Comparison of ENCODE assay signal across 19 cellular contexts in the genomic region with DNA sequence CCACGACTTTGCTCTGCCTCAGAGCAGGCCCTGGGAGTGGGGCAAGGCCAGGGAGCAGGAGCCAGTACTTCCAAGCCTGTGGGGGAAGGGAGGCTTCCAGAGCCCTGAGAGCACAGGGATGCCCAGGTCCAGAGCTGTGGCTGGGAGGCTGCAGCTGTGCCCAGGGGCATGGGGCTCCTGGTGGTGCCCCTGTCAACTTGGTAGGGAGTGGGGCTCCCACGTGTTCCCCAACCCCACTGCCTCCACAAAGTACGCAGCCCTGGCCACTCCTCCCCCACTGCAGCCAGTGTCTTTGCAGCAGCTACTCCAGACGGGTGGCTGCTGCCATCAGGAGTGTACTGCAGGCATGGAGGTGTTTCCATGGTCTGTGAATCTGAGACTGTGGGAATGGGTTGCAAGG.
DNase-seq lines count a peak whose midpoint lies in the region; ATAC-seq, FAIRE-seq and TF ChIP-seq lines count a peak whose summit lies in the region.
"Had no signal": no experiment of that assay in that cellular context is flagged by ENCODE, and none has a peak within 500 bp of the region (broad histone marks: within the 10 kb centered on the region; RNA-seq: fewer than 3 reads in every experiment).

No MANE protein-coding gene starts in this region.

- no peak overlapping the region for H3K4me3 Mint-ChIP-seq in stimulated activated naive CD8-positive, alpha-beta T cell treated with anti-CD3 and anti-CD28 coated beads, Interleukin-15, amount 100 ng/mL, for 72 hours
- H3K4me3 Mint-ChIP-seq in stimulated activated effector memory CD8-positive, alpha-beta T cell treated with anti-CD3 and anti-CD28 coated beads, Interleukin-12 subunit alpha, Interleukin-12 subunit beta, amount 100 ng/mL, for 72 hours = no peak overlapping the region
- H3K4me3 Mint-ChIP-seq: CD14-positive monocyte; CD4-positive, alpha-beta memory T cell had no signal

- no peaks in the 10 kb centered on the region for H3K36me3 ChIP-seq in mucosa of descending colon (ENCODE audit: low read depth)
- H3K36me3 ChIP-seq: BLaER1, HAP-1 had no signal

- DNase-seq in stimulated activated naive CD8-positive, alpha-beta T cell treated with anti-CD3 and anti-CD28 coated beads, Interleukin-15, amount 100 ng/mL, for 72 hours = no peak
- no peak for DNase-seq in stimulated activated naive CD8-positive, alpha-beta T cell treated with anti-CD3 and anti-CD28 coated beads, Interleukin-15, Interleukin-2, amounts not matched to agents 100 U/mL and 50 U/mL, for 24 hours
- DNase-seq in mucosa of descending colon = no peak
- no peak for DNase-seq in stimulated activated effector memory CD8-positive, alpha-beta T cell treated with anti-CD3 and anti-CD28 coated beads, Interleukin-12 subunit alpha, Interleukin-12 subunit beta, amount 100 ng/mL, for 72 hours (ENCODE audit: low spot score in 2 of 2)
- no peak for DNase-seq in D721Med (ENCODE audit: insufficient read length, low spot score)
- DNase-seq in activated CD8-positive, alpha-beta memory T cell treated with anti-CD3 and anti-CD28 coated beads for 24 hours = no peak
- DNase-seq: 8988T; CD4-positive, alpha-beta memory T cell; DMS79 treated with DMSO at 0.1 percent for 48 hours; EL; IMR-90 had no signal

- no peak overlapping the region for H3K4me3 ChIP-seq in mucosa of descending colon
- H3K4me3 ChIP-seq: BLaER1, GM12878, HAP-1 had no signal

- no peaks in the 10 kb centered on the region for H3K9me3 ChIP-seq in mucosa of descending colon
- H3K9me3 ChIP-seq: HAP-1 had no signal

- H3K9me3 Mint-ChIP-seq in stimulated activated naive CD8-positive, alpha-beta T cell treated with anti-CD3 and anti-CD28 coated beads, Interleukin-15, amount 100 ng/mL, for 72 hours = peaks cover 0 to 6% of the 10 kb centered on the region in 2 donors
- peaks cover 3% of the 10 kb centered on the region for H3K9me3 Mint-ChIP-seq in stimulated activated effector memory CD8-positive, alpha-beta T cell treated with anti-CD3 and anti-CD28 coated beads, Interleukin-12 subunit alpha, Interleukin-12 subunit beta, amount 100 ng/mL, for 72 hours

- intact Hi-C loops in mucosa of descending colon (cut with DNase I, micrococcal nuclease) = no loop called here

- TF ChIP-seq CTCF in mucosa of descending colon (IDR thresholded peaks at IDR 0.05) (no peak), D721Med (IDR thresholded peaks at IDR 0.05; ENCODE audit: insufficient read depth, missing control alignments) (no peak)

- H3K36me3 Mint-ChIP-seq in stimulated activated effector memory CD8-positive, alpha-beta T cell treated with anti-CD3 and anti-CD28 coated beads, Interleukin-12 subunit alpha, Interleukin-12 subunit beta, amount 100 ng/mL, for 72 hours = no peaks in the 10 kb centered on the region
- H3K36me3 Mint-ChIP-seq: CD14-positive monocyte; CD4-positive, alpha-beta memory T cell had no signal

- no peaks in the 10 kb centered on the region for H3K27me3 Mint-ChIP-seq in stimulated activated naive CD8-positive, alpha-beta T cell treated with anti-CD3 and anti-CD28 coated beads, Interleukin-15, amount 100 ng/mL, for 72 hours

- peak; percentile 53 for ATAC-seq in stimulated activated naive CD8-positive, alpha-beta T cell treated with anti-CD3 and anti-CD28 coated beads, Interleukin-15, amount 100 ng/mL, for 72 hours
- no peak for ATAC-seq in stimulated activated naive CD8-positive, alpha-beta T cell treated with anti-CD3 and anti-CD28 coated beads, Interleukin-15, Interleukin-2, amounts not matched to agents 100 U/mL and 50 U/mL, for 24 hours
- ATAC-seq in mucosa of descending colon (peak; percentile 14), HG02623 (IDR thresholded peaks at IDR 0.05; ENCODE audit: unreplicated experiment) (no peak), GM19035 (IDR thresholded peaks at IDR 0.05; ENCODE audit: unreplicated experiment) (no peak)
- ATAC-seq in stimulated activated effector memory CD8-positive, alpha-beta T cell treated with anti-CD3 and anti-CD28 coated beads, Interleukin-12 subunit alpha, Interleukin-12 subunit beta, amount 100 ng/mL, for 72 hours = peak; percentile 34
- ATAC-seq: GM12878 had no signal

- no peak overlapping the region for H3K27ac Mint-ChIP-seq in stimulated activated naive CD8-positive, alpha-beta T cell treated with anti-CD3 and anti-CD28 coated beads, Interleukin-15, amount 100 ng/mL, for 72 hours
- H3K27ac Mint-ChIP-seq in stimulated activated effector memory CD8-positive, alpha-beta T cell treated with anti-CD3 and anti-CD28 coated beads, Interleukin-12 subunit alpha, Interleukin-12 subunit beta, amount 100 ng/mL, for 72 hours = no peak overlapping the region
- H3K27ac Mint-ChIP-seq: CD14-positive monocyte had no signal

- peaks cover 7% of the 10 kb centered on the region for H3K4me1 ChIP-seq in mucosa of descending colon (ENCODE audit: low read depth)
- H3K4me1 ChIP-seq: HAP-1 had no signal

- no peaks in the 10 kb centered on the region for H3K4me1 Mint-ChIP-seq in stimulated activated naive CD8-positive, alpha-beta T cell treated with anti-CD3 and anti-CD28 coated beads, Interleukin-15, amount 100 ng/mL, for 72 hours
- peaks cover 12% of the 10 kb centered on the region for H3K4me1 Mint-ChIP-seq in stimulated activated effector memory CD8-positive, alpha-beta T cell treated with anti-CD3 and anti-CD28 coated beads, Interleukin-12 subunit alpha, Interleukin-12 subunit beta, amount 100 ng/mL, for 72 hours

- no peak for FAIRE-seq in D721Med (lab: Jason Lieb, UNC)
- FAIRE-seq: GM12878, GM19239, HTR-8/SVneo had no signal

Comparison
In these comparisons a context has a peak if more than half of its experiments do, and no peak if none do; other contexts are left out.
1. ATAC-seq: peak in stimulated activated naive CD8-positive, alpha-beta T cell treated with anti-CD3 and anti-CD28 coated beads, Interleukin-15, amount 100 ng/mL, for 72 hours (single experiment), mucosa of descending colon (single experiment) and stimulated activated effector memory CD8-positive, alpha-beta T cell treated with anti-CD3 and anti-CD28 coated beads, Interleukin-12 subunit alpha, Interleukin-12 subunit beta, amount 100 ng/mL, for 72 hours (single experiment); none in stimulated activated naive CD8-positive, alpha-beta T cell treated with anti-CD3 and anti-CD28 coated beads, Interleukin-15, Interleukin-2, amounts not matched to agents 100 U/mL and 50 U/mL, for 24 hours (single experiment), HG02623 (single experiment) and GM19035 (single experiment).